In the genomic region with DNA sequence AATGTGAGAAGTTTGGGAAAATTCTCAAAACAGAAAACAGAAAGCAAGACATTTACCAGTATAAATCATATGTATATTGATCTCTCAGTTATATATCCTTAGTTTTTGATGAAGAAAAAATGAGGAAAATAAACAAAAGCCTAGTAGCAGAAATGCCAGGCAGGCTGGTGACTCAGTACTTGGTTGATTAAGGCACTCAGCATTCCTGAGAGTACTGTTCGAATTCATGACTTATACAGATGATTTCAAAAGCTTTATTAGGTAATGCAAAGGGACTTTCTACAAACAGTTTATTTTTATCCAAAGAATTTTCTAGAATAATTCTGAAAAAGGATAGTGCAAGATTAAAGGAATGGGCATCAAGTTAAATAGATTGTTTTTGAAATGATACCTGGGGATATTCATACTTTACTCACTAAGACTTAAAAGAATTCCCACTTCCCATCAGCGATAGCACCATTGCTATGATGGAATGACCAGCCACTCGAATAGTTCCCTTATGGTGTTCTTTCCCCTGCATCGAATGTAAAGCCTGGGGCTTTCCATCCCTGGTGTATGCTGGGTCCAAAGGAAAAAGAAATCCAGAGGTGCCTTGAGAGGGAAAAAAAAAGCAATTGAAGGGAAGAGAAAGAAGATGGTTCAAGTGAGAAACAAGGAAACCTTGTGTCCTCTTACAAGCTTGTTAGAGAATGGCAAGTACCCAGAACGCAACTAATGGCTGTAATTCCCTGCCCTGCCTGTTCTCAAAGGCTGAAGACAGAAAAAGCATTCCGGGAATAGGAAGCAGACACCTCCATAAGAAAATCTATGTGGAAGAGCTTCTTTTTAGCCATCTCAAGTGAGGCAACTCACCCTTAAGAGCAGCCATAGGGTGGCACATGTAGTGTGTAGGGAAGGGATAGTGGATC, we compare ENCODE assay signal across 11 cellular contexts.
DNase-seq lines count a peak whose midpoint lies in the region; ATAC-seq and TF ChIP-seq lines count a peak whose summit lies in the region.
"Had no signal": no experiment of that assay in that cellular context is flagged by ENCODE, and none has a peak within 500 bp of the region (broad histone marks: within the 10 kb centered on the region; RNA-seq: fewer than 3 reads in every experiment).

No MANE protein-coding gene starts in this region.

- TF ChIP-seq POLR2A in upper lobe of left lung (IDR thresholded peaks at IDR 0.05), result no peak
- no peak for TF ChIP-seq POLR2A in vagina (IDR thresholded peaks at IDR 0.05)
- TF ChIP-seq POLR2A in gastroesophageal sphincter (IDR thresholded peaks at IDR 0.05), result no peak

- no peaks in the 10 kb centered on the region for H3K36me3 Mint-ChIP-seq in osteocyte (ENCODE audit: unreplicated experiment)

- no peaks in the 10 kb centered on the region for H3K4me1 ChIP-seq in upper lobe of left lung
- H3K4me1 ChIP-seq in vagina, result no peaks in the 10 kb centered on the region
- H3K4me1 ChIP-seq in gastroesophageal sphincter, result no peaks in the 10 kb centered on the region

- 78 to 80% methylated on average over 6 of the region's 6 CpGs for WGBS in upper lobe of left lung, 2 donors
- 56 to 59% methylated on average over 3 to 4 of the region's 6 CpGs for WGBS in gastroesophageal sphincter (ENCODE audit: low coverage in 1 of 2), 2 donors

- intact Hi-C loops in vagina (cut with DNase I), result no loop called here

- no peak for TF ChIP-seq CTCF in fibroblast of mammary gland (conservative IDR thresholded peaks at IDR 0.05; ENCODE audit: control insufficient read depth, insufficient read depth, low read depth, low read length)
- no peak for TF ChIP-seq CTCF in osteocyte (IDR thresholded peaks at IDR 0.05)
- TF ChIP-seq CTCF in upper lobe of left lung (IDR thresholded peaks at IDR 0.05), result no peak
- no peak for TF ChIP-seq CTCF in vagina (IDR thresholded peaks at IDR 0.05)
- TF ChIP-seq CTCF in gastroesophageal sphincter (IDR thresholded peaks at IDR 0.05), result no peak

- peak overlapping the region; percentile 94 for H3K27ac Mint-ChIP-seq in osteocyte (ENCODE audit: unreplicated experiment)
- H3K27ac Mint-ChIP-seq: H9, nephron progenitor cell had no signal

- H3K27me3 Mint-ChIP-seq in osteocyte (ENCODE audit: unreplicated experiment), result no peaks in the 10 kb centered on the region

- ATAC-seq in upper lobe of left lung (ENCODE audit: low FRiP score in 2 of 2) (no peak), gastroesophageal sphincter (no peak)

- in situ Hi-C loops in SK-MEL-5 (cut with HindIII; ENCODE audit: low pct_unique_long_range_greater_than_20kb, low sequenced_read_pairs), result no loop called here

- H3K9me3 ChIP-seq in upper lobe of left lung (no peaks in the 10 kb centered on the region), vagina (no peaks in the 10 kb centered on the region), gastroesophageal sphincter (no peaks in the 10 kb centered on the region)

- H3K27ac ChIP-seq in caudate nucleus (ENCODE audit: low read depth, low read length) (no peak overlapping the region), upper lobe of left lung (no peak overlapping the region), vagina (no peak overlapping the region), gastroesophageal sphincter (no peak overlapping the region)

- peaks cover 5% of the 10 kb centered on the region for H3K9me3 Mint-ChIP-seq in osteocyte (ENCODE audit: unreplicated experiment)
- H3K9me3 Mint-ChIP-seq: H9, nephron progenitor cell had no signal

- H3K4me3 Mint-ChIP-seq in osteocyte (ENCODE audit: unreplicated experiment), result no peak overlapping the region
- H3K4me3 Mint-ChIP-seq: H9, nephron progenitor cell had no signal

- H3K27me3 ChIP-seq in upper lobe of left lung, result no peaks in the 10 kb centered on the region
- H3K27me3 ChIP-seq in vagina, result no peaks in the 10 kb centered on the region
- H3K27me3 ChIP-seq in gastroesophageal sphincter, result no peaks in the 10 kb centered on the region

- peaks cover 58% of the 10 kb centered on the region for H3K4me1 Mint-ChIP-seq in osteocyte (ENCODE audit: unreplicated experiment)
- H3K4me1 Mint-ChIP-seq: nephron progenitor cell had no signal

- H3K36me3 ChIP-seq in upper lobe of left lung, result no peaks in the 10 kb centered on the region
- H3K36me3 ChIP-seq in vagina, result no peaks in the 10 kb centered on the region
- no peaks in the 10 kb centered on the region for H3K36me3 ChIP-seq in gastroesophageal sphincter

- no peak overlapping the region for H3K4me3 ChIP-seq in fibroblast of mammary gland (ENCODE audit: control insufficient read depth, low read depth, low read length)
- H3K4me3 ChIP-seq in upper lobe of left lung, result no peak overlapping the region
- H3K4me3 ChIP-seq in vagina, result no peak overlapping the region
- H3K4me3 ChIP-seq in gastroesophageal sphincter, result no peak overlapping the region

- TF ChIP-seq EP300 in upper lobe of left lung (IDR thresholded peaks at IDR 0.05), result no peak
- no peak for TF ChIP-seq EP300 in gastroesophageal sphincter (IDR thresholded peaks at IDR 0.05)

- peak; percentile 89 for DNase-seq in EL
- DNase-seq in SK-MEL-5 (ENCODE audit: low read depth, low spot score), result peak; percentile 49
- peak; percentile 86 for DNase-seq in fibroblast of mammary gland (ENCODE audit: low read depth)
- no peak for DNase-seq in osteocyte (ENCODE audit: extremely low spot score, unreplicated experiment)
- DNase-seq in caudate nucleus (lab: John Stamatoyannopoulos, UW), result no peak
- DNase-seq in upper lobe of left lung, result no peak
- DNase-seq in vagina (ENCODE audit: extremely low spot score in 2 of 2), result no peak
- DNase-seq: H9, Karpas-422, nephron progenitor cell had no signal

Comparison
In these comparisons a context has a peak if more than half of its experiments do, and no peak if none do; other contexts are left out.
1. DNase-seq: peak in EL (single experiment), SK-MEL-5 (single experiment) and fibroblast of mammary gland (single experiment); none in osteocyte (single experiment), caudate nucleus (0 of 61), upper lobe of left lung (0 of 2) and vagina (0 of 2).